8 cellular contexts compared by ENCODE assay signal in genomic region chr17:34998205-34998604, GRCh38. TPM values are rescaled to one million over a fixed set of nuclear protein-coding genes. Genes with fewer than 3 reads are reported as not detected.
DNase-seq lines count a peak whose midpoint lies in the region; ATAC-seq and TF ChIP-seq lines count a peak whose summit lies in the region.

No MANE protein-coding gene starts in this region.

- H3K9me3 ChIP-seq in duodenal mucosa (ENCODE audit: control insufficient read depth in 1 of 2, low read length in 2 of 2) = no peaks in the 10 kb centered on the region

- H3K27ac ChIP-seq in duodenal mucosa (ENCODE audit: low read depth, low read length) = no peak overlapping the region

- H3K9me3 Mint-ChIP-seq in activated CD8-positive, alpha-beta T cell treated with anti-CD3 and anti-CD28 coated beads for 36 hours = no peaks in the 10 kb centered on the region

- peak overlapping the region; percentile 13 to 19 for H3K9ac ChIP-seq in duodenal mucosa (ENCODE audit: low read depth in 1 of 2, low read length in 2 of 2)

- H3K4me3 ChIP-seq in duodenal mucosa (ENCODE audit: low read depth in 1 of 2, low read length in 2 of 2) = no peak overlapping the region

- peak overlapping the region; percentile 60 for H3K27ac Mint-ChIP-seq in activated CD8-positive, alpha-beta T cell treated with anti-CD3 and anti-CD28 coated beads for 36 hours

- DNase-seq in AML-193 (lab: John Stamatoyannopoulos, UW) (peak; percentile 70 to 75), GM19240 (ENCODE audit: insufficient read length, low spot score) (peak; percentile 91), NCI-H345 (lab: John Stamatoyannopoulos, UW) (peak; percentile 49), lung microvascular endothelial cell (ENCODE audit: low read depth in 2 of 2) (peak; percentile 84 to 88)
- DNase-seq in activated CD8-positive, alpha-beta T cell treated with anti-CD3 and anti-CD28 coated beads for 36 hours = peak; percentile 85
- peak; percentile 58 for DNase-seq in stimulated activated CD8-positive, alpha-beta memory T cell treated with anti-CD3 and anti-CD28 coated beads, Interleukin-12 subunit alpha, Interleukin-12 subunit beta, amount 100 ng/mL, for 4 hours (ENCODE audit: low read depth)

- peaks cover 5% of the 10 kb centered on the region for H3K4me1 Mint-ChIP-seq in activated CD8-positive, alpha-beta T cell treated with anti-CD3 and anti-CD28 coated beads for 36 hours (ENCODE audit: low read depth)

- CTCF ChIA-PET in activated CD8-positive, alpha-beta T cell treated with anti-CD3 and anti-CD28 coated beads for 36 hours (lab: Charles Lee) = interaction anchor here (1.0 to 5.6 kb wide), 10 partner anchors 8 to 121 kb away, joined by 3 to 59 read pairs (median 6); partner anchors contain the start of genes RAD51D and RFFL

- peaks cover 10 to 18% of the 10 kb centered on the region in 2 donors for H3K4me1 ChIP-seq in duodenal mucosa (ENCODE audit: control insufficient read depth in 1 of 2, insufficient read depth in 2 of 2, low read length in 2 of 2)

- no peak overlapping the region for H3K4me3 Mint-ChIP-seq in activated CD8-positive, alpha-beta T cell treated with anti-CD3 and anti-CD28 coated beads for 36 hours

- intact Hi-C loops in activated CD8-positive, alpha-beta T cell treated with anti-CD3 and anti-CD28 coated beads for 36 hours (cut with micrococcal nuclease) = loop anchor here (2.0 to 5.0 kb wide), 3 partner anchors 91 to 124 kb away; partner anchors contain the start of gene FNDC8

- peaks cover 36% of the 10 kb centered on the region for H3K36me3 Mint-ChIP-seq in activated CD8-positive, alpha-beta T cell treated with anti-CD3 and anti-CD28 coated beads for 36 hours (ENCODE audit: low read depth)

- H3K36me3 ChIP-seq in duodenal mucosa (ENCODE audit: control insufficient read depth in 1 of 2, insufficient read depth in 2 of 2, low read length in 2 of 2) = peaks cover 21 to 80% of the 10 kb centered on the region in 2 donors

- POLR2A ChIA-PET in activated CD8-positive, alpha-beta T cell treated with anti-CD3 and anti-CD28 coated beads for 36 hours (lab: Charles Lee) = interaction anchor here (0.9 to 6.3 kb wide), 6 partner anchors 10 to 121 kb away, joined by 4 to 33 read pairs (median 6); partner anchors contain the start of gene RAD51D

- peak; percentile 77 for TF ChIP-seq CTCF in activated CD8-positive, alpha-beta T cell treated with anti-CD3 and anti-CD28 coated beads for 36 hours (IDR thresholded peaks at IDR 0.05)

- H3K27me3 ChIP-seq in duodenal mucosa (ENCODE audit: control insufficient read depth in 1 of 2, insufficient read depth in 2 of 2, low read length in 2 of 2) = no peaks in the 10 kb centered on the region

- H3K27me3 Mint-ChIP-seq in activated CD8-positive, alpha-beta T cell treated with anti-CD3 and anti-CD28 coated beads for 36 hours = no peaks in the 10 kb centered on the region

- peak; percentile 99 for ATAC-seq in activated CD8-positive, alpha-beta T cell treated with anti-CD3 and anti-CD28 coated beads for 36 hours
- ATAC-seq in GM19035 (IDR thresholded peaks at IDR 0.05; ENCODE audit: unreplicated experiment) = no peak

RNA-seq across cellular contexts. Expression of gene LIG3, which starts 17.9 kb away (rescaled TPM):
- total RNA-seq in activated CD8-positive, alpha-beta T cell treated with anti-CD3 and anti-CD28 coated beads for 36 hours = 10 to 100 TPM; 44.1 to 50.4 TPM
- total RNA-seq in lung microvascular endothelial cell = 13.5 and 17.3 TPM in 2 replicates

RNA-seq across cellular contexts. Expression of gene ZNF830, which starts 36.9 kb away (rescaled TPM):
- 10 to 100 TPM; 18.8 to 22.5 TPM for total RNA-seq in activated CD8-positive, alpha-beta T cell treated with anti-CD3 and anti-CD28 coated beads for 36 hours
- 7.8 and 13.9 TPM in 2 replicates for total RNA-seq in lung microvascular endothelial cell

RNA-seq across cellular contexts. Expression of gene CCT6B, which starts 36.9 kb away (rescaled TPM):
- total RNA-seq in activated CD8-positive, alpha-beta T cell treated with anti-CD3 and anti-CD28 coated beads for 36 hours = 1 to 10 TPM; 1.4 to 1.8 TPM
- total RNA-seq in lung microvascular endothelial cell = 0.20 and 0.44 TPM in 2 replicates
